ENCODE assay signal across 7 cellular contexts in genomic region chr10:86795353-86795752, GRCh38. TPM values are rescaled to one million over a fixed set of nuclear protein-coding genes. Genes with fewer than 3 reads are reported as not detected.
DNase-seq lines count a peak whose midpoint lies in the region; ATAC-seq and TF ChIP-seq lines count a peak whose summit lies in the region.

No MANE protein-coding gene starts in this region.

- in situ Hi-C loops in SK-MEL-5 (cut with HindIII; ENCODE audit: low pct_unique_long_range_greater_than_20kb, low sequenced_read_pairs), result no loop called here

- no peak overlapping the region for H3K4me3 ChIP-seq in coronary artery

- TF ChIP-seq CTCF in coronary artery (IDR thresholded peaks at IDR 0.05), result no peak

- CTCF ChIA-PET in HEK293T (lab: Yijun Ruan, JAX), result no interaction called here

- DNase-seq in HEK293T (ENCODE audit: extremely low spot score) (peak; percentile 64), SK-MEL-5 (ENCODE audit: low read depth, low spot score) (peak; percentile 60), left cardiac atrium (no peak), smooth muscle cell of the brain vasculature (ENCODE audit: low read depth, low spot score) (peak; percentile 47), coronary artery (ENCODE audit: low spot score) (no peak), midbrain (lab: John Stamatoyannopoulos, UW) (no peak)
- DNase-seq in activated CD4-positive, alpha-beta T cell treated with anti-CD3 and anti-CD28 coated beads for 4 hours, result no peak

- intact Hi-C loops in left cardiac atrium (cut with DNase I), result no loop called here

- POLR2A ChIA-PET in HEK293T (lab: Yijun Ruan, JAX), result no interaction called here

- H3K27ac ChIP-seq in coronary artery, result no peak overlapping the region

- peak; percentile 68 to 85 for ATAC-seq in left cardiac atrium

TF ChIP-seq in HEK293T, 16 proteins besides CTCF, POLR2A, EP300 and RAD21:
- TF ChIP-seq SUZ12 (IDR thresholded peaks at IDR 0.05) (no peak), L3MBTL2 (conservative IDR thresholded peaks at IDR 0.05) (no peak), ARNT (IDR thresholded peaks at IDR 0.05) (no peak), NFRKB (IDR thresholded peaks at IDR 0.05) (no peak), BHLHE40 (IDR thresholded peaks at IDR 0.05; ENCODE audit: borderline replicate concordance) (no peak), CTBP1 (IDR thresholded peaks at IDR 0.05; ENCODE audit: borderline replicate concordance) (no peak)

RNA-seq across cellular contexts. Expression of gene BMPR1A, which starts 38.9 kb away (rescaled TPM):
- 25.2 and 31.6 TPM in 2 replicates for total RNA-seq in SK-MEL-5 (2014; rRNA removed; shearing (Covaris generic))
- polyA plus RNA-seq in SK-MEL-5 (2015; cell fraction: cytosol; rRNA removed), result 13.4 and 17.9 TPM in 2 replicates
- 15.9 and 17.7 TPM in 2 replicates for polyA plus RNA-seq in SK-MEL-5 (2015; cell fraction: nucleus; rRNA removed)
- 10 to 100 TPM; 46.2 to 56.8 TPM for total RNA-seq in left cardiac atrium

Comparison
In these comparisons a context has a peak if more than half of its experiments do, and no peak if none do; other contexts are left out.
1. DNase-seq: peak in HEK293T (single experiment), SK-MEL-5 (single experiment) and smooth muscle cell of the brain vasculature (single experiment); none in left cardiac atrium (single experiment), activated CD4-positive, alpha-beta T cell treated with anti-CD3 and anti-CD28 coated beads for 4 hours (0 of 2), coronary artery (single experiment) and midbrain (single experiment).